ENCODE assay signal across 1 cellular context in genomic region chr16:4402439-4403132, GRCh38.
TF ChIP-seq lines count a peak whose summit lies in the region.

No MANE protein-coding gene starts in this region.

TF ChIP-seq in HepG2, 621 proteins besides CTCF, POLR2A, EP300 and RAD21 (continued from another document and continues in another):
- no peak for TF ChIP-seq ZNF276 (CRISPR knock-in tag; IDR thresholded peaks at IDR 0.05; ENCODE audit: low read depth)
- no peak for TF ChIP-seq SKI (IDR thresholded peaks at IDR 0.05; ENCODE audit: partially characterized antibody)
- TF ChIP-seq ZNF549 (CRISPR knock-in tag; IDR thresholded peaks at IDR 0.05): no peak
- TF ChIP-seq NR1H2 (CRISPR knock-in tag; IDR thresholded peaks at IDR 0.05; ENCODE audit: borderline replicate concordance, low read depth): no peak
- TF ChIP-seq TBX2 (CRISPR knock-in tag; IDR thresholded peaks at IDR 0.05; ENCODE audit: borderline replicate concordance): peak; percentile 32; the same call in 1 of the 2 replicates
- TF ChIP-seq RARG (CRISPR knock-in tag; IDR thresholded peaks at IDR 0.05; ENCODE audit: low read depth): no peak
- no peak for TF ChIP-seq ZBTB44 (CRISPR knock-in tag; IDR thresholded peaks at IDR 0.05)
- TF ChIP-seq SKIL (CRISPR knock-in tag; IDR thresholded peaks at IDR 0.05; ENCODE audit: borderline replicate concordance): no peak
- TF ChIP-seq POLR2G (IDR thresholded peaks at IDR 0.05; ENCODE audit: low read depth, low read length): no peak
- TF ChIP-seq HMG20B (CRISPR knock-in tag; conservative IDR thresholded peaks at IDR 0.05): no peak
- no peak for TF ChIP-seq ZNF557 (CRISPR knock-in tag; IDR thresholded peaks at IDR 0.05)
- TF ChIP-seq PBX2 (CRISPR knock-in tag; IDR thresholded peaks at IDR 0.05): no peak
- TF ChIP-seq NFE2L1 (CRISPR knock-in tag; IDR thresholded peaks at IDR 0.05; ENCODE audit: borderline replicate concordance): no peak
- no peak for TF ChIP-seq SMAD9 (CRISPR knock-in tag; IDR thresholded peaks at IDR 0.05)
- TF ChIP-seq SP1 (IDR thresholded peaks at IDR 0.05): no peak
- no peak for TF ChIP-seq SP1 (CRISPR knock-in tag; IDR thresholded peaks at IDR 0.05)
- TF ChIP-seq TCF12 (IDR thresholded peaks at IDR 0.05): no peak
- TF ChIP-seq TCF12 (CRISPR knock-in tag; IDR thresholded peaks at IDR 0.05): no peak
- TF ChIP-seq RELA (CRISPR knock-in tag; IDR thresholded peaks at IDR 0.05): no peak
- TF ChIP-seq ZSCAN21 (CRISPR knock-in tag; IDR thresholded peaks at IDR 0.05; ENCODE audit: borderline replicate concordance): no peak
- TF ChIP-seq MTF1 (CRISPR knock-in tag; IDR thresholded peaks at IDR 0.05): no peak
- no peak for TF ChIP-seq RAD51 (IDR thresholded peaks at IDR 0.05; ENCODE audit: borderline replicate concordance)
- no peak for TF ChIP-seq ZSCAN22 (CRISPR knock-in tag; IDR thresholded peaks at IDR 0.05)
- TF ChIP-seq SRSF4 (IDR thresholded peaks at IDR 0.05; ENCODE audit: low read depth, low read length, poor library complexity, severe bottlenecking): no peak
- TF ChIP-seq U2AF1 (optimal IDR thresholded peaks at IDR 0.05; ENCODE audit: low read depth, low read length): no peak
- no peak for TF ChIP-seq KDM1A (CRISPR knock-in tag; IDR thresholded peaks at IDR 0.05)
- 0 out of 2 replicates have a peak, but pooled peaks have one; percentile 53 for TF ChIP-seq ZNF274 (CRISPR knock-in tag; IDR thresholded peaks at IDR 0.05)
- no peak for TF ChIP-seq STAT6 (CRISPR knock-in tag; IDR thresholded peaks at IDR 0.05; ENCODE audit: borderline replicate concordance)
- no peak for TF ChIP-seq ZSCAN25 (CRISPR knock-in tag; IDR thresholded peaks at IDR 0.05)
- no peak for TF ChIP-seq ZBTB10 (CRISPR knock-in tag; IDR thresholded peaks at IDR 0.05; ENCODE audit: borderline replicate concordance)
- no peak for TF ChIP-seq ZFAT (CRISPR knock-in tag; conservative IDR thresholded peaks at IDR 0.05)
- TF ChIP-seq CSRNP1 (CRISPR knock-in tag; IDR thresholded peaks at IDR 0.05): no peak
- TF ChIP-seq BCLAF1 (IDR thresholded peaks at IDR 0.05): no peak
- TF ChIP-seq SSRP1 (CRISPR knock-in tag; IDR thresholded peaks at IDR 0.05): no peak
- TF ChIP-seq TBL1XR1 (IDR thresholded peaks at IDR 0.05; ENCODE audit: borderline replicate concordance, low read length, partially characterized antibody): no peak
- TF ChIP-seq HCFC1 (IDR thresholded peaks at IDR 0.05; ENCODE audit: low read depth, low read length): no peak
- TF ChIP-seq MXD3 (CRISPR knock-in tag; IDR thresholded peaks at IDR 0.05): no peak
- TF ChIP-seq NR3C1 (CRISPR knock-in tag; IDR thresholded peaks at IDR 0.05): no peak
- no peak for TF ChIP-seq ZNF12 (CRISPR knock-in tag; IDR thresholded peaks at IDR 0.05)
- TF ChIP-seq SCMH1 (CRISPR knock-in tag; IDR thresholded peaks at IDR 0.05; ENCODE audit: borderline replicate concordance): no peak
- no peak for TF ChIP-seq ZBTB1 (CRISPR knock-in tag; IDR thresholded peaks at IDR 0.05; ENCODE audit: borderline replicate concordance)
- TF ChIP-seq ZNF235 (CRISPR knock-in tag; IDR thresholded peaks at IDR 0.05; ENCODE audit: borderline replicate concordance): no peak
- TF ChIP-seq CEBPG (CRISPR knock-in tag; IDR thresholded peaks at IDR 0.05): no peak
- TF ChIP-seq SMAD3 (CRISPR knock-in tag; IDR thresholded peaks at IDR 0.05): no peak
- TF ChIP-seq TP53 (CRISPR knock-in tag; conservative IDR thresholded peaks at IDR 0.05): no peak
- 0 out of 2 replicates have a peak, but pooled peaks have one; percentile 21 for TF ChIP-seq MZF1 (CRISPR knock-in tag; IDR thresholded peaks at IDR 0.05; ENCODE audit: borderline replicate concordance)
- TF ChIP-seq ZFP1 (CRISPR knock-in tag; IDR thresholded peaks at IDR 0.05): no peak
- TF ChIP-seq ARNT2 (CRISPR knock-in tag; IDR thresholded peaks at IDR 0.05; ENCODE audit: low read depth): 0 out of 2 replicates have a peak, but pooled peaks have one; percentile 19
- no peak for TF ChIP-seq SNRNP70 (IDR thresholded peaks at IDR 0.05; ENCODE audit: low read depth, low read length)
- no peak for TF ChIP-seq CENPX (CRISPR knock-in tag; IDR thresholded peaks at IDR 0.05)
- TF ChIP-seq PBX3 (CRISPR knock-in tag; IDR thresholded peaks at IDR 0.05; ENCODE audit: borderline replicate concordance): no peak
- TF ChIP-seq ZBTB7A (CRISPR knock-in tag; IDR thresholded peaks at IDR 0.05): no peak
